In the genomic region with DNA sequence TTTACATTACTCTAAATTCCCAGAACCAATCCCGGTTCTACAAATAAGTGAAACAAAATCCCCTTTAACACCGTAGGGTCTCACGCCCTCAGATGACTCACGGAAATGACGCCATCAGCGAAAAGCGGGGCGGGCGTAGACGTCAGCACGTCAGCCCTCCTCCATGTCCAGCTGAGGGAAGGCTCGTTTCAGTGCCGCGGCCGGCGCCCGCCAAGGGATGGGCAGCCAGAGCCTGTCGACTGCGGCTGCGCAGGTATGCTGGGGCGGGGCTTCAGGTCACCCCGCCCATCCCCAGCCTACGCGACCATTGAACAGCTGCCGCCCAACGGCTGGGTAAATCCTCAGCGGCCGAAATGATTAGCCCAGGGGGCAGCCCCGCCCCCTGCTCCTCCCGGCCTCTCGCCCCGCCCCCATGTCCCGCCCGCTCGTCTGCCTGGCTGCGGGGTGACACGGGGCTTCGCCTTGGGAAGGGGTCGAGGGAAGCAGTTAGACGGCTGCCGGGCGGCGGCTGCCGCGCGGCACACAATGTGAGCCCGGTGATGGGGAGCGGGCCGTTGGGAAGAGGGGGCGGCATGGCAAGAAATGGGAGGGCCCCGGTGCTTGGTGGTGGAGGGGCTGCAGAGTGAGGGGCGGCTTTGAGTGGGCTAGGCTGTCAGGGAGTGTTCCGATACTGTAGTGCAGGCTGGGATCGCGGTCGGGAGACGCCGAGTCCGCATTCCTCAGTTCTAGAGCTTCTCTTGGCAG, we compare ENCODE assay signal across 1 cellular context.
A peak's percentile ranks its signal among the peaks of the same experiment; 100 is the strongest.
TF ChIP-seq lines count a peak whose summit lies in the region.

A gene (plus strand): TSS at position 420 of the 744 bp plus-strand sequence. CDS start 1,510 bp downstream, outside the sequence.

TF ChIP-seq in GM12878, 131 proteins besides CTCF, POLR2A, EP300 and RAD21 (continued from another document and continues in another):
- TF ChIP-seq, protein P1, sequence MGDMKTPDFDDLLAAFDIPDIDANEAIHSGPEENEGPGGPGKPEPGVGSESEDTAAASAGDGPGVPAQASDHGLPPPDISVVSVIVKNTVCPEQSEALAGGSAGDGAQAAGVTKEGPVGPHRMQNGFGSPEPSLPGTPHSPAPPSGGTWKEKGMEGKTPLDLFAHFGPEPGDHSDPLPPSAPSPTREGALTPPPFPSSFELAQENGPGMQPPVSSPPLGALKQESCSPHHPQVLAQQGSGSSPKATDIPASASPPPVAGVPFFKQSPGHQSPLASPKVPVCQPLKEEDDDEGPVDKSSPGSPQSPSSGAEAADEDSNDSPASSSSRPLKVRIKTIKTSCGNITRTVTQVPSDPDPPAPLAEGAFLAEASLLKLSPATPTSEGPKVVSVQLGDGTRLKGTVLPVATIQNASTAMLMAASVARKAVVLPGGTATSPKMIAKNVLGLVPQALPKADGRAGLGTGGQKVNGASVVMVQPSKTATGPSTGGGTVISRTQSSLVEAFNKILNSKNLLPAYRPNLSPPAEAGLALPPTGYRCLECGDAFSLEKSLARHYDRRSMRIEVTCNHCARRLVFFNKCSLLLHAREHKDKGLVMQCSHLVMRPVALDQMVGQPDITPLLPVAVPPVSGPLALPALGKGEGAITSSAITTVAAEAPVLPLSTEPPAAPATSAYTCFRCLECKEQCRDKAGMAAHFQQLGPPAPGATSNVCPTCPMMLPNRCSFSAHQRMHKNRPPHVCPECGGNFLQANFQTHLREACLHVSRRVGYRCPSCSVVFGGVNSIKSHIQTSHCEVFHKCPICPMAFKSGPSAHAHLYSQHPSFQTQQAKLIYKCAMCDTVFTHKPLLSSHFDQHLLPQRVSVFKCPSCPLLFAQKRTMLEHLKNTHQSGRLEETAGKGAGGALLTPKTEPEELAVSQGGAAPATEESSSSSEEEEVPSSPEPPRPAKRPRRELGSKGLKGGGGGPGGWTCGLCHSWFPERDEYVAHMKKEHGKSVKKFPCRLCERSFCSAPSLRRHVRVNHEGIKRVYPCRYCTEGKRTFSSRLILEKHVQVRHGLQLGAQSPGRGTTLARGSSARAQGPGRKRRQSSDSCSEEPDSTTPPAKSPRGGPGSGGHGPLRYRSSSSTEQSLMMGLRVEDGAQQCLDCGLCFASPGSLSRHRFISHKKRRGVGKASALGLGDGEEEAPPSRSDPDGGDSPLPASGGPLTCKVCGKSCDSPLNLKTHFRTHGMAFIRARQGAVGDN (IDR thresholded peaks at IDR 0.05) = peak; percentile 71
- TF ChIP-seq POU2F2 (IDR thresholded peaks at IDR 0.05; ENCODE audit: borderline replicate concordance, low read depth, low read length) = no peak
- TF ChIP-seq RBBP5 (conservative IDR thresholded peaks at IDR 0.05) = no peak
- no peak for TF ChIP-seq MYC (IDR thresholded peaks at IDR 0.05; ENCODE audit: insufficient read depth, insufficient read length, insufficient replicate concordance, low read length, severe bottlenecking)
- no peak for TF ChIP-seq MEF2B (IDR thresholded peaks at IDR 0.05; ENCODE audit: partially characterized antibody, poor library complexity, severe bottlenecking)
- TF ChIP-seq TCF12 (IDR thresholded peaks at IDR 0.05; ENCODE audit: low read depth, low read length) = peak; percentile 67; the same call in 1 of the 2 replicates
- TF ChIP-seq BRCA1 (IDR thresholded peaks at IDR 0.05; ENCODE audit: low read depth, low read length) = no peak
- no peak for TF ChIP-seq SREBF2 (IDR thresholded peaks at IDR 0.05; ENCODE audit: low read length)
- TF ChIP-seq NR2C2 (IDR thresholded peaks at IDR 0.05; ENCODE audit: borderline replicate concordance, control insufficient read depth, insufficient read length, low read depth) = no peak
- no peak for TF ChIP-seq KDM1A (IDR thresholded peaks at IDR 0.05; ENCODE audit: borderline replicate concordance)
- peak in 1 of 2 experiments; percentile 48; a peak in 1 of 3 replicates for TF ChIP-seq EGR1 (IDR thresholded peaks at IDR 0.05; ENCODE audit: borderline replicate concordance in 1 of 2, low read depth in 2 of 2, low read length in 2 of 2)
- peak; percentile 94 for TF ChIP-seq ATF7 (IDR thresholded peaks at IDR 0.05; ENCODE audit: low read depth)
- no peak for TF ChIP-seq BMI1 (IDR thresholded peaks at IDR 0.05; ENCODE audit: borderline replicate concordance)
- TF ChIP-seq, protein P2, sequence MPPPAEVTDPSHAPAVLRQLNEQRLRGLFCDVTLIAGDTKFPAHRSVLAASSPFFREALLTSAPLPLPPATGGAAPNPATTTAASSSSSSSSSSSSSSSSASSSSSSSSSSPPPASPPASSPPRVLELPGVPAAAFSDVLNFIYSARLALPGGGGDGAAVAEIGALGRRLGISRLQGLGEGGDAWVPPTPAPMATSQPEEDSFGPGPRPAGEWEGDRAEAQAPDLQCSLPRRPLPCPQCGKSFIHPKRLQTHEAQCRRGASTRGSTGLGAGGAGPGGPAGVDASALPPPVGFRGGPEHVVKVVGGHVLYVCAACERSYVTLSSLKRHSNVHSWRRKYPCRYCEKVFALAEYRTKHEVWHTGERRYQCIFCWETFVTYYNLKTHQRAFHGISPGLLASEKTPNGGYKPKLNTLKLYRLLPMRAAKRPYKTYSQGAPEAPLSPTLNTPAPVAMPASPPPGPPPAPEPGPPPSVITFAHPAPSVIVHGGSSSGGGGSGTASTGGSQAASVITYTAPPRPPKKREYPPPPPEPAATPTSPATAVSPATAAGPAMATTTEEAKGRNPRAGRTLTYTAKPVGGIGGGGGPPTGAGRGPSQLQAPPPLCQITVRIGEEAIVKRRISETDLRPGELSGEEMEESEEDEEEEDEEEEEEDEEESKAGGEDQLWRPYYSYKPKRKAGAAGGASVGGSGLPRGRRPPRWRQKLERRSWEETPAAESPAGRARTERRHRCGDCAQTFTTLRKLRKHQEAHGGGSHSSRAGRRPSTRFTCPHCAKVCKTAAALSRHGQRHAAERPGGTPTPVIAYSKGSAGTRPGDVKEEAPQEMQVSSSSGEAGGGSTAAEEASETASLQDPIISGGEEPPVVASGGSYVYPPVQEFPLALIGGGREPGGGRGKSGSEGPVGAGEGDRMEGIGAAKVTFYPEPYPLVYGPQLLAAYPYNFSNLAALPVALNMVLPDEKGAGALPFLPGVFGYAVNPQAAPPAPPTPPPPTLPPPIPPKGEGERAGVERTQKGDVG (CRISPR knock-in tag; IDR thresholded peaks at IDR 0.05) = no peak
- peak; percentile 57; the same call in 1 of the 2 replicates for TF ChIP-seq RB1 (IDR thresholded peaks at IDR 0.05; ENCODE audit: borderline replicate concordance)
- no peak for TF ChIP-seq ZNF384 (IDR thresholded peaks at IDR 0.05; ENCODE audit: borderline replicate concordance, low read depth, low read length)
- TF ChIP-seq HDGF (IDR thresholded peaks at IDR 0.05) = peak; percentile 97
- TF ChIP-seq, protein P3, sequence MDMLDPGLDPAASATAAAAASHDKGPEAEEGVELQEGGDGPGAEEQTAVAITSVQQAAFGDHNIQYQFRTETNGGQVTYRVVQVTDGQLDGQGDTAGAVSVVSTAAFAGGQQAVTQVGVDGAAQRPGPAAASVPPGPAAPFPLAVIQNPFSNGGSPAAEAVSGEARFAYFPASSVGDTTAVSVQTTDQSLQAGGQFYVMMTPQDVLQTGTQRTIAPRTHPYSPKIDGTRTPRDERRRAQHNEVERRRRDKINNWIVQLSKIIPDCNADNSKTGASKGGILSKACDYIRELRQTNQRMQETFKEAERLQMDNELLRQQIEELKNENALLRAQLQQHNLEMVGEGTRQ (IDR thresholded peaks at IDR 0.05; ENCODE audit: borderline replicate concordance, low read depth, low read length) = no peak
- no peak for TF ChIP-seq SREBF1 (IDR thresholded peaks at IDR 0.05; ENCODE audit: low read length)
- TF ChIP-seq, protein P4, sequence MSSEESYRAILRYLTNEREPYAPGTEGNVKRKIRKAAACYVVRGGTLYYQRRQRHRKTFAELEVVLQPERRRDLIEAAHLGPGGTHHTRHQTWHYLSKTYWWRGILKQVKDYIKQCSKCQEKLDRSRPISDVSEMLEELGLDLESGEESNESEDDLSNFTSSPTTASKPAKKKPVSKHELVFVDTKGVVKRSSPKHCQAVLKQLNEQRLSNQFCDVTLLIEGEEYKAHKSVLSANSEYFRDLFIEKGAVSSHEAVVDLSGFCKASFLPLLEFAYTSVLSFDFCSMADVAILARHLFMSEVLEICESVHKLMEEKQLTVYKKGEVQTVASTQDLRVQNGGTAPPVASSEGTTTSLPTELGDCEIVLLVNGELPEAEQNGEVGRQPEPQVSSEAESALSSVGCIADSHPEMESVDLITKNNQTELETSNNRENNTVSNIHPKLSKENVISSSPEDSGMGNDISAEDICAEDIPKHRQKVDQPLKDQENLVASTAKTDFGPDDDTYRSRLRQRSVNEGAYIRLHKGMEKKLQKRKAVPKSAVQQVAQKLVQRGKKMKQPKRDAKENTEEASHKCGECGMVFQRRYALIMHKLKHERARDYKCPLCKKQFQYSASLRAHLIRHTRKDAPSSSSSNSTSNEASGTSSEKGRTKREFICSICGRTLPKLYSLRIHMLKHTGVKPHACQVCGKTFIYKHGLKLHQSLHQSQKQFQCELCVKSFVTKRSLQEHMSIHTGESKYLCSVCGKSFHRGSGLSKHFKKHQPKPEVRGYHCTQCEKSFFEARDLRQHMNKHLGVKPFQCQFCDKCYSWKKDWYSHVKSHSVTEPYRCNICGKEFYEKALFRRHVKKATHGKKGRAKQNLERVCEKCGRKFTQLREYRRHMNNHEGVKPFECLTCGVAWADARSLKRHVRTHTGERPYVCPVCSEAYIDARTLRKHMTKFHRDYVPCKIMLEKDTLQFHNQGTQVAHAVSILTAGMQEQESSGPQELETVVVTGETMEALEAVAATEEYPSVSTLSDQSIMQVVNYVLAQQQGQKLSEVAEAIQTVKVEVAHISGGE (CRISPR knock-in tag; IDR thresholded peaks at IDR 0.05) = no peak
- no peak for TF ChIP-seq SRF (IDR thresholded peaks at IDR 0.05; ENCODE audit: low read depth in 2 of 2, low read length in 2 of 2)
- TF ChIP-seq STAT3 (IDR thresholded peaks at IDR 0.05; ENCODE audit: low read depth, low read length) = no peak
- peak; percentile 40 for TF ChIP-seq RELA (IDR thresholded peaks at IDR 0.05; ENCODE audit: borderline replicate concordance, partially characterized antibody)
- TF ChIP-seq STAT1 (conservative IDR thresholded peaks at IDR 0.05) = no peak
- TF ChIP-seq HDAC2 (IDR thresholded peaks at IDR 0.05) = no peak
- TF ChIP-seq ETV6 (conservative IDR thresholded peaks at IDR 0.05 in 1 of 2, IDR thresholded peaks at IDR 0.05 in 1 of 2; ENCODE audit: borderline replicate concordance in 1 of 2, low read depth in 1 of 2) = no peak
- TF ChIP-seq NFXL1 (IDR thresholded peaks at IDR 0.05; ENCODE audit: borderline replicate concordance) = no peak
- TF ChIP-seq CBFB (IDR thresholded peaks at IDR 0.05; ENCODE audit: low read depth) = no peak
- TF ChIP-seq TARDBP (IDR thresholded peaks at IDR 0.05; ENCODE audit: borderline replicate concordance) = no peak
- 0 out of 2 replicates have a peak, but pooled peaks have one; percentile 67 for TF ChIP-seq PML (IDR thresholded peaks at IDR 0.05; ENCODE audit: low read length)
- peak; percentile 60; the same call in 1 of the 2 replicates for TF ChIP-seq CHD2 (IDR thresholded peaks at IDR 0.05; ENCODE audit: borderline replicate concordance, low read depth, low read length)
- peak; percentile 59 for TF ChIP-seq IKZF1 (conservative IDR thresholded peaks at IDR 0.05)
- no peak for TF ChIP-seq ZNF207 (IDR thresholded peaks at IDR 0.05; ENCODE audit: borderline replicate concordance)
- TF ChIP-seq, protein P5, sequence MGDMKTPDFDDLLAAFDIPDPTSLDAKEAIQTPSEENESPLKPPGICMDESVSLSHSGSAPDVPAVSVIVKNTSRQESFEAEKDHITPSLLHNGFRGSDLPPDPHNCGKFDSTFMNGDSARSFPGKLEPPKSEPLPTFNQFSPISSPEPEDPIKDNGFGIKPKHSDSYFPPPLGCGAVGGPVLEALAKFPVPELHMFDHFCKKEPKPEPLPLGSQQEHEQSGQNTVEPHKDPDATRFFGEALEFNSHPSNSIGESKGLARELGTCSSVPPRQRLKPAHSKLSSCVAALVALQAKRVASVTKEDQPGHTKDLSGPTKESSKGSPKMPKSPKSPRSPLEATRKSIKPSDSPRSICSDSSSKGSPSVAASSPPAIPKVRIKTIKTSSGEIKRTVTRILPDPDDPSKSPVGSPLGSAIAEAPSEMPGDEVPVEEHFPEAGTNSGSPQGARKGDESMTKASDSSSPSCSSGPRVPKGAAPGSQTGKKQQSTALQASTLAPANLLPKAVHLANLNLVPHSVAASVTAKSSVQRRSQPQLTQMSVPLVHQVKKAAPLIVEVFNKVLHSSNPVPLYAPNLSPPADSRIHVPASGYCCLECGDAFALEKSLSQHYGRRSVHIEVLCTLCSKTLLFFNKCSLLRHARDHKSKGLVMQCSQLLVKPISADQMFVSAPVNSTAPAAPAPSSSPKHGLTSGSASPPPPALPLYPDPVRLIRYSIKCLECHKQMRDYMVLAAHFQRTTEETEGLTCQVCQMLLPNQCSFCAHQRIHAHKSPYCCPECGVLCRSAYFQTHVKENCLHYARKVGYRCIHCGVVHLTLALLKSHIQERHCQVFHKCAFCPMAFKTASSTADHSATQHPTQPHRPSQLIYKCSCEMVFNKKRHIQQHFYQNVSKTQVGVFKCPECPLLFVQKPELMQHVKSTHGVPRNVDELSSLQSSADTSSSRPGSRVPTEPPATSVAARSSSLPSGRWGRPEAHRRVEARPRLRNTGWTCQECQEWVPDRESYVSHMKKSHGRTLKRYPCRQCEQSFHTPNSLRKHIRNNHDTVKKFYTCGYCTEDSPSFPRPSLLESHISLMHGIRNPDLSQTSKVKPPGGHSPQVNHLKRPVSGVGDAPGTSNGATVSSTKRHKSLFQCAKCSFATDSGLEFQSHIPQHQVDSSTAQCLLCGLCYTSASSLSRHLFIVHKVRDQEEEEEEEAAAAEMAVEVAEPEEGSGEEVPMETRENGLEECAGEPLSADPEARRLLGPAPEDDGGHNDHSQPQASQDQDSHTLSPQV (IDR thresholded peaks at IDR 0.05) = no peak
- TF ChIP-seq, protein P6, sequence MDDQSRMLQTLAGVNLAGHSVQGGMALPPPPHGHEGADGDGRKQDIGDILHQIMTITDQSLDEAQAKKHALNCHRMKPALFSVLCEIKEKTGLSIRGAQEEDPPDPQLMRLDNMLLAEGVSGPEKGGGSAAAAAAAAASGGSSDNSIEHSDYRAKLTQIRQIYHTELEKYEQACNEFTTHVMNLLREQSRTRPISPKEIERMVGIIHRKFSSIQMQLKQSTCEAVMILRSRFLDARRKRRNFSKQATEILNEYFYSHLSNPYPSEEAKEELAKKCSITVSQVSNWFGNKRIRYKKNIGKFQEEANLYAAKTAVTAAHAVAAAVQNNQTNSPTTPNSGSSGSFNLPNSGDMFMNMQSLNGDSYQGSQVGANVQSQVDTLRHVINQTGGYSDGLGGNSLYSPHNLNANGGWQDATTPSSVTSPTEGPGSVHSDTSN (IDR thresholded peaks at IDR 0.05; ENCODE audit: insufficient replicate concordance, low read depth, low read length) = peak; percentile 64
- TF ChIP-seq SUZ12 (IDR thresholded peaks at IDR 0.05; ENCODE audit: unreplicated experiment) = no peak
- no peak for TF ChIP-seq TBL1XR1 (IDR thresholded peaks at IDR 0.05; ENCODE audit: low read depth, low read length)
- TF ChIP-seq, protein P7, sequence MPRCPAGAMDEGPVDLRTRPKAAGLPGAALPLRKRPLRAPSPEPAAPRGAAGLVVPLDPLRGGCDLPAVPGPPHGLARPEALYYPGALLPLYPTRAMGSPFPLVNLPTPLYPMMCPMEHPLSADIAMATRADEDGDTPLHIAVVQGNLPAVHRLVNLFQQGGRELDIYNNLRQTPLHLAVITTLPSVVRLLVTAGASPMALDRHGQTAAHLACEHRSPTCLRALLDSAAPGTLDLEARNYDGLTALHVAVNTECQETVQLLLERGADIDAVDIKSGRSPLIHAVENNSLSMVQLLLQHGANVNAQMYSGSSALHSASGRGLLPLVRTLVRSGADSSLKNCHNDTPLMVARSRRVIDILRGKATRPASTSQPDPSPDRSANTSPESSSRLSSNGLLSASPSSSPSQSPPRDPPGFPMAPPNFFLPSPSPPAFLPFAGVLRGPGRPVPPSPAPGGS (IDR thresholded peaks at IDR 0.05; ENCODE audit: borderline replicate concordance, insufficient read depth, low read depth, low read length, poor library complexity, severe bottlenecking) = peak; percentile 10
